ENCODE assay signal across 12 cellular contexts in genomic region chr11:103929168-103929903, GRCh38.
DNase-seq lines count a peak whose midpoint lies in the region; ATAC-seq and TF ChIP-seq lines count a peak whose summit lies in the region.
"Had no signal": no experiment of that assay in that cellular context is flagged by ENCODE, and none has a peak within 500 bp of the region (broad histone marks: within the 10 kb centered on the region; RNA-seq: fewer than 3 reads in every experiment).

No MANE protein-coding gene starts in this region.

- peak overlapping the region; percentile 51 for H3K4me2 ChIP-seq in OCI-LY7 (ENCODE audit: low read length)

- no peaks in the 10 kb centered on the region; the same call in 1 of the 2 replicates for H4K20me1 ChIP-seq in OCI-LY7 (ENCODE audit: insufficient read depth, low read length)

- H3K4me3 Mint-ChIP-seq in glutamatergic neuron (ENCODE audit: unreplicated experiment): no peak overlapping the region
- H3K4me3 Mint-ChIP-seq: activated CD4-positive, alpha-beta T cell treated with anti-CD3 and anti-CD28 coated beads, Interleukin-2, amount 10 ng/mL, durations not matched to agents 7 days and 5 days had no signal

- BruUV-seq in OCI-LY7 (replicated peaks; lab: Mats Ljungman, UMichigan): no TSS peak

- CTCF ChIA-PET in OCI-LY7 (lab: Charles Lee; ENCODE audit: unreplicated experiment): no interaction called here

- peak overlapping the region; percentile 15; the same call in 1 of the 2 replicates for H2AFZ ChIP-seq in OCI-LY7 (ENCODE audit: low read length)

- TF ChIP-seq CTCF in GM13977 (IDR thresholded peaks at IDR 0.05; ENCODE audit: extremely low read depth, insufficient read depth, missing control alignments) (no peak), OCI-LY7 (conservative IDR thresholded peaks at IDR 0.05; ENCODE audit: low read length) (no peak), glutamatergic neuron (IDR thresholded peaks at IDR 0.05; ENCODE audit: partially characterized antibody, unreplicated experiment) (no peak)

- H3K27me3 Mint-ChIP-seq in glutamatergic neuron (ENCODE audit: unreplicated experiment): no peaks in the 10 kb centered on the region
- H3K27me3 Mint-ChIP-seq: activated CD4-positive, alpha-beta T cell treated with anti-CD3 and anti-CD28 coated beads, Interleukin-2, amount 10 ng/mL, durations not matched to agents 7 days and 5 days had no signal

- DNase-seq in GM13977 (ENCODE audit: low spot score): peak; percentile 56
- peak; percentile 25 for DNase-seq in OCI-LY7 (ENCODE audit: low spot score)
- no peak for DNase-seq in pons (ENCODE audit: low spot score)
- DNase-seq in glutamatergic neuron: no peak
- DNase-seq in EL: no peak
- DNase-seq in kidney glomerular epithelial cell (lab: John Stamatoyannopoulos, UW): no peak
- DNase-seq: activated CD4-positive, alpha-beta T cell treated with anti-CD3 and anti-CD28 coated beads, Interleukin-2, amount 10 ng/mL, durations not matched to agents 7 days and 5 days; C1 segment of cervical spinal cord; posterior cingulate gyrus had no signal

- no peaks in the 10 kb centered on the region for H3K9me3 ChIP-seq in OCI-LY7 (ENCODE audit: low read length)

- ATAC-seq in GM19468 (IDR thresholded peaks at IDR 0.05; ENCODE audit: extremely low read depth, unreplicated experiment) (peak; percentile 98), HG03025 (IDR thresholded peaks at IDR 0.05; ENCODE audit: low FRiP score, unreplicated experiment) (peak; percentile 95)
- ATAC-seq: Panc1 had no signal

- H3K9me3 Mint-ChIP-seq in glutamatergic neuron (ENCODE audit: unreplicated experiment): no peaks in the 10 kb centered on the region
- H3K9me3 Mint-ChIP-seq: activated CD4-positive, alpha-beta T cell treated with anti-CD3 and anti-CD28 coated beads, Interleukin-2, amount 10 ng/mL, durations not matched to agents 7 days and 5 days had no signal

- no peaks in the 10 kb centered on the region for H3K4me1 Mint-ChIP-seq in glutamatergic neuron (ENCODE audit: low read depth, unreplicated experiment)
- H3K4me1 Mint-ChIP-seq: activated CD4-positive, alpha-beta T cell treated with anti-CD3 and anti-CD28 coated beads, Interleukin-2, amount 10 ng/mL, durations not matched to agents 7 days and 5 days had no signal

- no peaks in the 10 kb centered on the region for H3K9me2 ChIP-seq in OCI-LY7 (ENCODE audit: insufficient read depth, low read length)

- intact Hi-C loops in OCI-LY7 (cut with micrococcal nuclease; ENCODE audit: unreplicated experiment): loop anchor here (5.0 kb wide), 1 partner anchor 403 kb away; no protein-coding TSS in a partner anchor

- H3K79me2 ChIP-seq in OCI-LY7 (ENCODE audit: insufficient read depth, low read depth, low read length): no peaks in the 10 kb centered on the region

- peak overlapping the region; percentile 9 for H3K4me3 ChIP-seq in OCI-LY7 (ENCODE audit: low read depth, low read length, poor library complexity, severe bottlenecking)

- in situ Hi-C loops in GM13977 (cut with MboI; ENCODE audit: low pct_unique_long_range_greater_than_20kb, low sequenced_read_pairs, unreplicated experiment): no loop called here

- no peaks in the 10 kb centered on the region for H3K36me3 ChIP-seq in OCI-LY7 (ENCODE audit: insufficient read depth, low read length)

- no peaks in the 10 kb centered on the region for H3K36me3 Mint-ChIP-seq in glutamatergic neuron (ENCODE audit: unreplicated experiment)

- POLR2A ChIA-PET in OCI-LY7 (lab: Charles Lee): interaction anchor here (0.8 to 1.6 kb wide), 6 partner anchors 11 to 233 kb away, joined by 3 to 4 read pairs (median 4); no protein-coding TSS in a partner anchor

- H3K27ac Mint-ChIP-seq in glutamatergic neuron (ENCODE audit: unreplicated experiment): no peak overlapping the region
- H3K27ac Mint-ChIP-seq: activated CD4-positive, alpha-beta T cell treated with anti-CD3 and anti-CD28 coated beads, Interleukin-2, amount 10 ng/mL, durations not matched to agents 7 days and 5 days had no signal

- peaks cover 20% of the 10 kb centered on the region for H3K4me1 ChIP-seq in OCI-LY7 (ENCODE audit: insufficient read depth, low read length, poor library complexity, severe bottlenecking)

- H3K27ac ChIP-seq in OCI-LY7 (ENCODE audit: low read depth, low read length, poor library complexity, severe bottlenecking): no peak overlapping the region

Comparison
In these comparisons a context has a peak if more than half of its experiments do, and no peak if none do; other contexts are left out.
1. DNase-seq: peak in GM13977 (single experiment) and OCI-LY7 (single experiment); none in pons (single experiment), glutamatergic neuron (single experiment), EL (single experiment) and kidney glomerular epithelial cell (single experiment).